Comparison of ENCODE assay signal across 12 cellular contexts in genomic region chr6:56730663-56731529, GRCh38.
DNase-seq lines count a peak whose midpoint lies in the region; ATAC-seq, FAIRE-seq and TF ChIP-seq lines count a peak whose summit lies in the region.
"Had no signal": no experiment of that assay in that cellular context is flagged by ENCODE, and none has a peak within 500 bp of the region (broad histone marks: within the 10 kb centered on the region; RNA-seq: fewer than 3 reads in every experiment).

No MANE protein-coding gene starts in this region.

- DNase-seq in foreskin fibroblast (peak; percentile 72 to 87), mucosa of descending colon (no peak), NCI-H2196 treated with DMSO at 0.1 percent for 48 hours (lab: John Stamatoyannopoulos, UW; ENCODE audit: unreplicated experiment) (no peak)
- DNase-seq: activated T-cell treated with anti-CD3 and anti-CD28 coated beads, Interleukin-2, amount 50 U/mL, for 1 hour; lower lobe of right lung; stimulated activated CD4-positive, alpha-beta T cell treated with anti-CD3 and anti-CD28 coated beads, Interleukin-12 subunit alpha, Interleukin-12 subunit beta, amount 100 ng/mL, for 4 hours; stimulated activated naive B cell treated with anti-CD40 and anti-IgM and Interleukin-4, amounts not matched to agents 10 μg/mL and 1 μg/mL and 100 μg/mL, for 72 hours had no signal

- no peaks in the 10 kb centered on the region for H3K9me3 ChIP-seq in mucosa of descending colon
- H3K9me3 ChIP-seq: lower lobe of right lung had no signal

- H3K36me3 ChIP-seq in rectal smooth muscle tissue (ENCODE audit: control insufficient read depth, insufficient read depth, low read length) (no peaks in the 10 kb centered on the region), mucosa of descending colon (ENCODE audit: low read depth) (no peaks in the 10 kb centered on the region)
- H3K36me3 ChIP-seq: lower lobe of right lung had no signal

- no peaks in the 10 kb centered on the region for H3K27me3 ChIP-seq in rectal smooth muscle tissue (ENCODE audit: control insufficient read depth, insufficient read depth, low read length)

- peak overlapping the region; percentile 60 for H3K27ac ChIP-seq in rectal smooth muscle tissue (ENCODE audit: low read depth, low read length)
- H3K27ac ChIP-seq: lower lobe of right lung had no signal

- no peak overlapping the region for H3K9ac ChIP-seq in rectal smooth muscle tissue (ENCODE audit: low read length)

- intact Hi-C loops in mucosa of descending colon (cut with DNase I, micrococcal nuclease) = no loop called here

- H3K4me3 ChIP-seq in foreskin fibroblast (ENCODE audit: low read depth in 1 of 2, low read length in 2 of 2) (no peak overlapping the region), rectal smooth muscle tissue (ENCODE audit: low read length) (no peak overlapping the region), mucosa of descending colon (no peak overlapping the region)
- H3K4me3 ChIP-seq: lower lobe of right lung had no signal

- peaks cover 19% of the 10 kb centered on the region for H3K4me1 ChIP-seq in rectal smooth muscle tissue (ENCODE audit: control insufficient read depth, insufficient read depth, low read length)
- peaks cover 31% of the 10 kb centered on the region for H3K4me1 ChIP-seq in mucosa of descending colon (ENCODE audit: low read depth)

- peak; percentile 76 for FAIRE-seq in G401.6 (lab: Jason Lieb, UNC)

- TF ChIP-seq CTCF in foreskin fibroblast (IDR thresholded peaks at IDR 0.05; ENCODE audit: low read depth, low read length) (no peak), mucosa of descending colon (IDR thresholded peaks at IDR 0.05) (no peak)

- ATAC-seq in SK-N-SH treated with all-trans-retinoic acid at 6 μM for 48 hours = peak; percentile 83
- ATAC-seq in mucosa of descending colon = no peak
- no peak for ATAC-seq in HG03139 (IDR thresholded peaks at IDR 0.05; ENCODE audit: unreplicated experiment)
- no peak for ATAC-seq in HG03439 (IDR thresholded peaks at IDR 0.05; ENCODE audit: unreplicated experiment)
- ATAC-seq: stimulated activated naive B cell treated with anti-CD40 and anti-IgM and Interleukin-4, amounts not matched to agents 10 μg/mL and 1 μg/mL and 100 μg/mL, for 72 hours had no signal

TF ChIP-seq in SK-N-SH treated with all-trans-retinoic acid at 6 μM for 48 hours, 23 proteins besides CTCF, POLR2A, EP300 and RAD21:
- TF ChIP-seq ISL1 (CRISPR knock-in tag; IDR thresholded peaks at IDR 0.05) (peak; percentile 72), RARB (CRISPR knock-in tag; IDR thresholded peaks at IDR 0.05) (no peak)

Comparison
In these comparisons a context has a peak if more than half of its experiments do, and no peak if none do; other contexts are left out.
1. DNase-seq: peak in foreskin fibroblast (2 of 2); none in mucosa of descending colon (0 of 3) and NCI-H2196 treated with DMSO at 0.1 percent for 48 hours (single experiment).